ENCODE assay signal across 2 cellular contexts in the genomic region with DNA sequence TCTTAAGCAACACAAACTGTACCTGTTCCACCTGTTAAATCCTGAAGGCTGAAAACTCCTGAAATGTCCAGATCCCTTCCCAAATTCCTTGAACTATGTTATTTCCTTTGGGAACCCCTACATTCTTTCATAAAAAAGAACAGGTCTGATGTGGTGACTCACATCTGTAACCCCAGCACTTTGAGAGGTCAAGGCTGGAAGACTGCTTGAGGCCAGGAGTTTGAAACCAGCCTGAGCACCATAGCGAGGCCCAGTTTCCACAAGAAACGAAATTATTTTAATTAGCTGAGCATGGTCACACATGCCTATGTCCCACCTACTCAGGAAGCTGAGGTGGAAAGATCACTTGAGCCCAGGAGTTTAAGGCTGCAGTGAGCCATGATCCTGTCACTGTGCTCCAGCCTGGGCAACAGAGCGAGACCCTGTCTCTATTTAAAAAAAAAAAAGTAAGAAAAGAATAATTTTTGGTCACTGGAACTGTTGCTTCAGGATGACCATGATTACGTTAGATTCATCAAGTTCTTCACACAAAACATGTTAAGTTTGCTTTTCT.
TF ChIP-seq lines count a peak whose summit lies in the region.

No MANE protein-coding gene starts in this region.

TF ChIP-seq in A549, 52 proteins besides CTCF, POLR2A, EP300 and RAD21 (continued from another document):
- TF ChIP-seq, protein P1, sequence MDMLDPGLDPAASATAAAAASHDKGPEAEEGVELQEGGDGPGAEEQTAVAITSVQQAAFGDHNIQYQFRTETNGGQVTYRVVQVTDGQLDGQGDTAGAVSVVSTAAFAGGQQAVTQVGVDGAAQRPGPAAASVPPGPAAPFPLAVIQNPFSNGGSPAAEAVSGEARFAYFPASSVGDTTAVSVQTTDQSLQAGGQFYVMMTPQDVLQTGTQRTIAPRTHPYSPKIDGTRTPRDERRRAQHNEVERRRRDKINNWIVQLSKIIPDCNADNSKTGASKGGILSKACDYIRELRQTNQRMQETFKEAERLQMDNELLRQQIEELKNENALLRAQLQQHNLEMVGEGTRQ (IDR thresholded peaks at IDR 0.05): no peak
- no peak for TF ChIP-seq FOSL2 (IDR thresholded peaks at IDR 0.05)
- peak; percentile 24; the same call in 1 of the 2 replicates for TF ChIP-seq FOSL2 (CRISPR knock-in tag; IDR thresholded peaks at IDR 0.05)
- TF ChIP-seq CBX2 (IDR thresholded peaks at IDR 0.05; ENCODE audit: borderline replicate concordance, low read depth): no peak
- TF ChIP-seq HEYL (CRISPR knock-in tag; IDR thresholded peaks at IDR 0.05): no peak

TF ChIP-seq in HCT116, 20 proteins besides CTCF, POLR2A, EP300 and RAD21 (continued from another document):
- TF ChIP-seq, protein P2, sequence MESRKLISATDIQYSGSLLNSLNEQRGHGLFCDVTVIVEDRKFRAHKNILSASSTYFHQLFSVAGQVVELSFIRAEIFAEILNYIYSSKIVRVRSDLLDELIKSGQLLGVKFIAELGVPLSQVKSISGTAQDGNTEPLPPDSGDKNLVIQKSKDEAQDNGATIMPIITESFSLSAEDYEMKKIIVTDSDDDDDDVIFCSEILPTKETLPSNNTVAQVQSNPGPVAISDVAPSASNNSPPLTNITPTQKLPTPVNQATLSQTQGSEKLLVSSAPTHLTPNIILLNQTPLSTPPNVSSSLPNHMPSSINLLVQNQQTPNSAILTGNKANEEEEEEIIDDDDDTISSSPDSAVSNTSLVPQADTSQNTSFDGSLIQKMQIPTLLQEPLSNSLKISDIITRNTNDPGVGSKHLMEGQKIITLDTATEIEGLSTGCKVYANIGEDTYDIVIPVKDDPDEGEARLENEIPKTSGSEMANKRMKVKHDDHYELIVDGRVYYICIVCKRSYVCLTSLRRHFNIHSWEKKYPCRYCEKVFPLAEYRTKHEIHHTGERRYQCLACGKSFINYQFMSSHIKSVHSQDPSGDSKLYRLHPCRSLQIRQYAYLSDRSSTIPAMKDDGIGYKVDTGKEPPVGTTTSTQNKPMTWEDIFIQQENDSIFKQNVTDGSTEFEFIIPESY (IDR thresholded peaks at IDR 0.05; ENCODE audit: extremely low read depth, insufficient replicate concordance, low read length): no peak
- no peak for TF ChIP-seq SIN3A (IDR thresholded peaks at IDR 0.05; ENCODE audit: low read depth)
- TF ChIP-seq, protein P3, sequence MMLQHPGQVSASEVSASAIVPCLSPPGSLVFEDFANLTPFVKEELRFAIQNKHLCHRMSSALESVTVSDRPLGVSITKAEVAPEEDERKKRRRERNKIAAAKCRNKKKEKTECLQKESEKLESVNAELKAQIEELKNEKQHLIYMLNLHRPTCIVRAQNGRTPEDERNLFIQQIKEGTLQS (IDR thresholded peaks at IDR 0.05): no peak
- TF ChIP-seq EGR1 (IDR thresholded peaks at IDR 0.05; ENCODE audit: low read depth): no peak
- no peak for TF ChIP-seq ZFX (IDR thresholded peaks at IDR 0.05)
- TF ChIP-seq SRF (IDR thresholded peaks at IDR 0.05; ENCODE audit: low read depth): no peak
- no peak for TF ChIP-seq EZH2 (IDR thresholded peaks at IDR 0.05)
- TF ChIP-seq SP1 (IDR thresholded peaks at IDR 0.05; ENCODE audit: low read depth): 0 out of 2 replicates have a peak, but pooled peaks have one; percentile 6
- no peak for TF ChIP-seq ZNF274 (IDR thresholded peaks at IDR 0.05; ENCODE audit: low read depth, low read length)
- TF ChIP-seq, protein P4, sequence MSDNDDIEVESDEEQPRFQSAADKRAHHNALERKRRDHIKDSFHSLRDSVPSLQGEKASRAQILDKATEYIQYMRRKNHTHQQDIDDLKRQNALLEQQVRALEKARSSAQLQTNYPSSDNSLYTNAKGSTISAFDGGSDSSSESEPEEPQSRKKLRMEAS (IDR thresholded peaks at IDR 0.05): no peak
- TF ChIP-seq CBX3 (IDR thresholded peaks at IDR 0.05; ENCODE audit: low read depth): no peak
- TF ChIP-seq, protein P5, sequence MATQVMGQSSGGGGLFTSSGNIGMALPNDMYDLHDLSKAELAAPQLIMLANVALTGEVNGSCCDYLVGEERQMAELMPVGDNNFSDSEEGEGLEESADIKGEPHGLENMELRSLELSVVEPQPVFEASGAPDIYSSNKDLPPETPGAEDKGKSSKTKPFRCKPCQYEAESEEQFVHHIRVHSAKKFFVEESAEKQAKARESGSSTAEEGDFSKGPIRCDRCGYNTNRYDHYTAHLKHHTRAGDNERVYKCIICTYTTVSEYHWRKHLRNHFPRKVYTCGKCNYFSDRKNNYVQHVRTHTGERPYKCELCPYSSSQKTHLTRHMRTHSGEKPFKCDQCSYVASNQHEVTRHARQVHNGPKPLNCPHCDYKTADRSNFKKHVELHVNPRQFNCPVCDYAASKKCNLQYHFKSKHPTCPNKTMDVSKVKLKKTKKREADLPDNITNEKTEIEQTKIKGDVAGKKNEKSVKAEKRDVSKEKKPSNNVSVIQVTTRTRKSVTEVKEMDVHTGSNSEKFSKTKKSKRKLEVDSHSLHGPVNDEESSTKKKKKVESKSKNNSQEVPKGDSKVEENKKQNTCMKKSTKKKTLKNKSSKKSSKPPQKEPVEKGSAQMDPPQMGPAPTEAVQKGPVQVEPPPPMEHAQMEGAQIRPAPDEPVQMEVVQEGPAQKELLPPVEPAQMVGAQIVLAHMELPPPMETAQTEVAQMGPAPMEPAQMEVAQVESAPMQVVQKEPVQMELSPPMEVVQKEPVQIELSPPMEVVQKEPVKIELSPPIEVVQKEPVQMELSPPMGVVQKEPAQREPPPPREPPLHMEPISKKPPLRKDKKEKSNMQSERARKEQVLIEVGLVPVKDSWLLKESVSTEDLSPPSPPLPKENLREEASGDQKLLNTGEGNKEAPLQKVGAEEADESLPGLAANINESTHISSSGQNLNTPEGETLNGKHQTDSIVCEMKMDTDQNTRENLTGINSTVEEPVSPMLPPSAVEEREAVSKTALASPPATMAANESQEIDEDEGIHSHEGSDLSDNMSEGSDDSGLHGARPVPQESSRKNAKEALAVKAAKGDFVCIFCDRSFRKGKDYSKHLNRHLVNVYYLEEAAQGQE (IDR thresholded peaks at IDR 0.05; ENCODE audit: low read depth): no peak
- no peak for TF ChIP-seq ELF1 (IDR thresholded peaks at IDR 0.05; ENCODE audit: borderline replicate concordance, low read depth)
- no peak for TF ChIP-seq POLR2AphosphoS5 (IDR thresholded peaks at IDR 0.05; ENCODE audit: low read depth, low read length)
- no peak for TF ChIP-seq YY1 (IDR thresholded peaks at IDR 0.05; ENCODE audit: extremely low read depth, insufficient replicate concordance, low read depth, low read length)
- TF ChIP-seq JUND (IDR thresholded peaks at IDR 0.05): 0 out of 2 replicates have a peak, but pooled peaks have one; percentile 21
- TF ChIP-seq FOSL1 (IDR thresholded peaks at IDR 0.05; ENCODE audit: low read depth): 0 out of 2 replicates have a peak, but pooled peaks have one; percentile 15
- no peak for TF ChIP-seq TCF7L2 (IDR thresholded peaks at IDR 0.05; ENCODE audit: borderline replicate concordance, extremely low read depth, insufficient read depth, insufficient read length)
